18 cellular contexts compared by ENCODE assay signal in genomic region chr17:50735287-50735686, GRCh38. TPM values are rescaled to one million over a fixed set of nuclear protein-coding genes. Genes with fewer than 3 reads are reported as not detected.
A peak's percentile ranks its signal among the peaks of the same experiment; 100 is the strongest.
DNase-seq lines count a peak whose midpoint lies in the region; ATAC-seq and TF ChIP-seq lines count a peak whose summit lies in the region.
"Had no signal": no experiment of that assay in that cellular context is flagged by ENCODE, and none has a peak within 500 bp of the region (broad histone marks: within the 10 kb centered on the region; RNA-seq: fewer than 3 reads in every experiment).

No MANE protein-coding gene starts in this region.

- no peak overlapping the region for H3K27ac ChIP-seq in BLaER1

- H3K36me3 ChIP-seq in BLaER1, result peaks cover 69% of the 10 kb centered on the region

- no peak for TF ChIP-seq CTCF in endothelial cell (IDR thresholded peaks at IDR 0.05; ENCODE audit: unreplicated experiment)

- H4K20me1 ChIP-seq in BLaER1, result peaks cover 100% of the 10 kb centered on the region

- peak overlapping the region; percentile 50 for H3K4me2 ChIP-seq in BLaER1
- H3K4me2 ChIP-seq: GM23338 had no signal

- no peak overlapping the region for H3K4me3 Mint-ChIP-seq in activated CD4-positive, alpha-beta memory T cell treated with anti-CD3 and anti-CD28 coated beads for 36 hours
- no peak overlapping the region for H3K4me3 Mint-ChIP-seq in activated CD4-positive, alpha-beta memory T cell treated with anti-CD3 and anti-CD28 coated beads, Interleukin-2, amount 10 ng/mL, durations not matched to agents 7 days and 5 days
- H3K4me3 Mint-ChIP-seq in IgD-negative memory B cell (no peak overlapping the region), endothelial cell (ENCODE audit: unreplicated experiment) (no peak overlapping the region)
- H3K4me3 Mint-ChIP-seq: GM23338 had no signal

- no peak for ATAC-seq in HG03175 (IDR thresholded peaks at IDR 0.05; ENCODE audit: unreplicated experiment)
- ATAC-seq: GM23338 had no signal

- H3K27me3 ChIP-seq in BLaER1, result no peaks in the 10 kb centered on the region

- POLR2A ChIA-PET in activated CD4-positive, alpha-beta memory T cell treated with anti-CD3 and anti-CD28 coated beads for 36 hours (lab: Charles Lee), result no interaction called here
- POLR2A ChIA-PET in activated CD4-positive, alpha-beta memory T cell treated with anti-CD3 and anti-CD28 coated beads, Interleukin-2, amount 10 ng/mL, durations not matched to agents 7 days and 5 days (lab: Charles Lee), result no interaction called here

- H3K4me3 ChIP-seq in BLaER1, result no peak overlapping the region
- H3K4me3 ChIP-seq: GM23338 had no signal

- DNase-seq in activated CD4-positive, alpha-beta memory T cell treated with anti-CD3 and anti-CD28 coated beads for 36 hours, result no peak
- no peak for DNase-seq in activated CD4-positive, alpha-beta memory T cell treated with anti-CD3 and anti-CD28 coated beads, Interleukin-2, amount 10 ng/mL, durations not matched to agents 7 days and 5 days
- DNase-seq in endothelial cell (ENCODE audit: low spot score), result no peak
- no peak for DNase-seq in kidney tubule cell (ENCODE audit: low spot score)
- DNase-seq in globus pallidus (ENCODE audit: low spot score), result no peak
- DNase-seq: GF-D8, Karpas-422, MM.1S, NCI-H1092 treated with DMSO at 0.1 percent for 48 hours, NCI-H2081 treated with DMSO at 0.1 percent for 48 hours, NCI-H510A treated with DMSO at 0.1 percent for 48 hours had no signal

- peaks cover 15% of the 10 kb centered on the region for H3K36me3 Mint-ChIP-seq in activated CD4-positive, alpha-beta memory T cell treated with anti-CD3 and anti-CD28 coated beads for 36 hours
- H3K36me3 Mint-ChIP-seq in activated CD4-positive, alpha-beta memory T cell treated with anti-CD3 and anti-CD28 coated beads, Interleukin-2, amount 10 ng/mL, durations not matched to agents 7 days and 5 days (ENCODE audit: low read depth), result peaks cover 37% of the 10 kb centered on the region
- H3K36me3 Mint-ChIP-seq in IgD-negative memory B cell (no peaks in the 10 kb centered on the region), endothelial cell (ENCODE audit: low read depth, unreplicated experiment) (peaks cover 9% of the 10 kb centered on the region)

- H3K9me3 Mint-ChIP-seq in activated CD4-positive, alpha-beta memory T cell treated with anti-CD3 and anti-CD28 coated beads for 36 hours, result no peaks in the 10 kb centered on the region
- H3K9me3 Mint-ChIP-seq in activated CD4-positive, alpha-beta memory T cell treated with anti-CD3 and anti-CD28 coated beads, Interleukin-2, amount 10 ng/mL, durations not matched to agents 7 days and 5 days, result no peaks in the 10 kb centered on the region
- H3K9me3 Mint-ChIP-seq in IgD-negative memory B cell (no peaks in the 10 kb centered on the region), endothelial cell (ENCODE audit: unreplicated experiment) (no peaks in the 10 kb centered on the region)
- H3K9me3 Mint-ChIP-seq: GM23338 had no signal

- H3K27ac Mint-ChIP-seq in activated CD4-positive, alpha-beta memory T cell treated with anti-CD3 and anti-CD28 coated beads for 36 hours, result peak overlapping the region; percentile 29
- no peak overlapping the region for H3K27ac Mint-ChIP-seq in activated CD4-positive, alpha-beta memory T cell treated with anti-CD3 and anti-CD28 coated beads, Interleukin-2, amount 10 ng/mL, durations not matched to agents 7 days and 5 days
- H3K27ac Mint-ChIP-seq in IgD-negative memory B cell, result peak overlapping the region in 2 of 3 donors; percentile 42 to 81
- H3K27ac Mint-ChIP-seq in endothelial cell (ENCODE audit: unreplicated experiment), result peak overlapping the region; percentile 61
- H3K27ac Mint-ChIP-seq: GM23338 had no signal

- H3K9me3 ChIP-seq in BLaER1, result no peaks in the 10 kb centered on the region

- peaks cover 68% of the 10 kb centered on the region for H3K4me1 Mint-ChIP-seq in activated CD4-positive, alpha-beta memory T cell treated with anti-CD3 and anti-CD28 coated beads for 36 hours (ENCODE audit: low read depth)
- H3K4me1 Mint-ChIP-seq in activated CD4-positive, alpha-beta memory T cell treated with anti-CD3 and anti-CD28 coated beads, Interleukin-2, amount 10 ng/mL, durations not matched to agents 7 days and 5 days, result peaks cover 48% of the 10 kb centered on the region
- peaks cover 18 to 36% (median 26%) of the 10 kb centered on the region in 3 donors for H3K4me1 Mint-ChIP-seq in IgD-negative memory B cell
- H3K4me1 Mint-ChIP-seq in endothelial cell (ENCODE audit: unreplicated experiment), result peaks cover 2% of the 10 kb centered on the region

- no peaks in the 10 kb centered on the region for H3K27me3 Mint-ChIP-seq in activated CD4-positive, alpha-beta memory T cell treated with anti-CD3 and anti-CD28 coated beads for 36 hours
- H3K27me3 Mint-ChIP-seq in activated CD4-positive, alpha-beta memory T cell treated with anti-CD3 and anti-CD28 coated beads, Interleukin-2, amount 10 ng/mL, durations not matched to agents 7 days and 5 days, result no peaks in the 10 kb centered on the region
- H3K27me3 Mint-ChIP-seq in IgD-negative memory B cell (no peaks in the 10 kb centered on the region), endothelial cell (ENCODE audit: unreplicated experiment) (no peaks in the 10 kb centered on the region)

- CTCF ChIA-PET in activated CD4-positive, alpha-beta memory T cell treated with anti-CD3 and anti-CD28 coated beads for 36 hours (lab: Charles Lee), result no interaction called here
- CTCF ChIA-PET in activated CD4-positive, alpha-beta memory T cell treated with anti-CD3 and anti-CD28 coated beads, Interleukin-2, amount 10 ng/mL, durations not matched to agents 7 days and 5 days (lab: Charles Lee), result no interaction called here

- H3K4me1 ChIP-seq in BLaER1, result peaks cover 39% of the 10 kb centered on the region

- H3K9ac ChIP-seq in BLaER1, result peak overlapping the region; percentile 32; the same call in 1 of the 2 replicates

- intact Hi-C loops in activated CD4-positive, alpha-beta memory T cell treated with anti-CD3 and anti-CD28 coated beads for 36 hours (cut with micrococcal nuclease), result no loop called here

RNA-seq across cellular contexts. Expression of gene LUC7L3, which starts 15.9 kb away (rescaled TPM):
- 100 to 1,000 TPM; 120 to 137 TPM for total RNA-seq in activated CD4-positive, alpha-beta memory T cell treated with anti-CD3 and anti-CD28 coated beads for 36 hours
- 100 to 1,000 TPM; 133 to 139 TPM for total RNA-seq in activated CD4-positive, alpha-beta memory T cell treated with anti-CD3 and anti-CD28 coated beads, Interleukin-2, amount 10 ng/mL, durations not matched to agents 7 days and 5 days
- polyA plus RNA-seq in IgD-negative memory B cell, result 65.5 TPM
- 94.1 TPM for total RNA-seq in endothelial cell (ENCODE audit: unreplicated experiment)

RNA-seq across cellular contexts. Expression of gene ANKRD40, which starts 27.6 kb away (rescaled TPM):
- total RNA-seq in activated CD4-positive, alpha-beta memory T cell treated with anti-CD3 and anti-CD28 coated beads for 36 hours, result 10 to 100 TPM; 27.4 to 27.8 TPM
- 10 to 100 TPM; 29.8 to 31.1 TPM for total RNA-seq in activated CD4-positive, alpha-beta memory T cell treated with anti-CD3 and anti-CD28 coated beads, Interleukin-2, amount 10 ng/mL, durations not matched to agents 7 days and 5 days
- 4.5 TPM for polyA plus RNA-seq in IgD-negative memory B cell
- total RNA-seq in endothelial cell (ENCODE audit: unreplicated experiment), result 37.3 TPM

RNA-seq across cellular contexts. Expression of gene ANKRD40CL, which starts 32.0 kb away (rescaled TPM):
- not detected for total RNA-seq in activated CD4-positive, alpha-beta memory T cell treated with anti-CD3 and anti-CD28 coated beads for 36 hours
- total RNA-seq in activated CD4-positive, alpha-beta memory T cell treated with anti-CD3 and anti-CD28 coated beads, Interleukin-2, amount 10 ng/mL, durations not matched to agents 7 days and 5 days, result not detected
- polyA plus RNA-seq in IgD-negative memory B cell, result not detected
- not detected for total RNA-seq in endothelial cell (ENCODE audit: unreplicated experiment)
- total RNA-seq: A172, Daoy, GM23338 had no signal
- polyA plus RNA-seq: BJ, GM23338 had no signal
